Comparison of ENCODE assay signal across 1 cellular context in the genomic region with DNA sequence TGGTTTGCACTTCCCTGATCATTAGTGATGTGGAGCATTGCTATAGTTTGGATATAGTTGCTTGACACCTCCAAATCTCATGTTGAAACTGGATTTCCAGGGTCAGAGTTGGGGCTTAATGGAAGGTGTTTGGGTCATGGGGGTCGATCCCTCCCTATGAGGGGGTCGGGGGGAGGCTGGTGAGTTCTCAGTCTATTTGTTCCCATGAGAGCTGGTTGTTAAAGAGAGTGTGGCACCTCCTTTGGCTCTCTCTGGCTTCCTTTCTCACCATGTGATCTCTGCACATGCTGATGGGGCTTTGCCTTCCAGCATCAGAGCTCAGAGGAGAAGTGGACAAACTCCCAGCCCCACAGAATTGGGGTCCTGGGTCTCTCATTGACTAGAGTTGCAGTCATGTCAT.
TF ChIP-seq lines count a peak whose summit lies in the region.

No MANE protein-coding gene starts in this region.

TF ChIP-seq in GM23338, 12 proteins besides CTCF, POLR2A, EP300 and RAD21 (continued from another document):
- TF ChIP-seq, protein P1, sequence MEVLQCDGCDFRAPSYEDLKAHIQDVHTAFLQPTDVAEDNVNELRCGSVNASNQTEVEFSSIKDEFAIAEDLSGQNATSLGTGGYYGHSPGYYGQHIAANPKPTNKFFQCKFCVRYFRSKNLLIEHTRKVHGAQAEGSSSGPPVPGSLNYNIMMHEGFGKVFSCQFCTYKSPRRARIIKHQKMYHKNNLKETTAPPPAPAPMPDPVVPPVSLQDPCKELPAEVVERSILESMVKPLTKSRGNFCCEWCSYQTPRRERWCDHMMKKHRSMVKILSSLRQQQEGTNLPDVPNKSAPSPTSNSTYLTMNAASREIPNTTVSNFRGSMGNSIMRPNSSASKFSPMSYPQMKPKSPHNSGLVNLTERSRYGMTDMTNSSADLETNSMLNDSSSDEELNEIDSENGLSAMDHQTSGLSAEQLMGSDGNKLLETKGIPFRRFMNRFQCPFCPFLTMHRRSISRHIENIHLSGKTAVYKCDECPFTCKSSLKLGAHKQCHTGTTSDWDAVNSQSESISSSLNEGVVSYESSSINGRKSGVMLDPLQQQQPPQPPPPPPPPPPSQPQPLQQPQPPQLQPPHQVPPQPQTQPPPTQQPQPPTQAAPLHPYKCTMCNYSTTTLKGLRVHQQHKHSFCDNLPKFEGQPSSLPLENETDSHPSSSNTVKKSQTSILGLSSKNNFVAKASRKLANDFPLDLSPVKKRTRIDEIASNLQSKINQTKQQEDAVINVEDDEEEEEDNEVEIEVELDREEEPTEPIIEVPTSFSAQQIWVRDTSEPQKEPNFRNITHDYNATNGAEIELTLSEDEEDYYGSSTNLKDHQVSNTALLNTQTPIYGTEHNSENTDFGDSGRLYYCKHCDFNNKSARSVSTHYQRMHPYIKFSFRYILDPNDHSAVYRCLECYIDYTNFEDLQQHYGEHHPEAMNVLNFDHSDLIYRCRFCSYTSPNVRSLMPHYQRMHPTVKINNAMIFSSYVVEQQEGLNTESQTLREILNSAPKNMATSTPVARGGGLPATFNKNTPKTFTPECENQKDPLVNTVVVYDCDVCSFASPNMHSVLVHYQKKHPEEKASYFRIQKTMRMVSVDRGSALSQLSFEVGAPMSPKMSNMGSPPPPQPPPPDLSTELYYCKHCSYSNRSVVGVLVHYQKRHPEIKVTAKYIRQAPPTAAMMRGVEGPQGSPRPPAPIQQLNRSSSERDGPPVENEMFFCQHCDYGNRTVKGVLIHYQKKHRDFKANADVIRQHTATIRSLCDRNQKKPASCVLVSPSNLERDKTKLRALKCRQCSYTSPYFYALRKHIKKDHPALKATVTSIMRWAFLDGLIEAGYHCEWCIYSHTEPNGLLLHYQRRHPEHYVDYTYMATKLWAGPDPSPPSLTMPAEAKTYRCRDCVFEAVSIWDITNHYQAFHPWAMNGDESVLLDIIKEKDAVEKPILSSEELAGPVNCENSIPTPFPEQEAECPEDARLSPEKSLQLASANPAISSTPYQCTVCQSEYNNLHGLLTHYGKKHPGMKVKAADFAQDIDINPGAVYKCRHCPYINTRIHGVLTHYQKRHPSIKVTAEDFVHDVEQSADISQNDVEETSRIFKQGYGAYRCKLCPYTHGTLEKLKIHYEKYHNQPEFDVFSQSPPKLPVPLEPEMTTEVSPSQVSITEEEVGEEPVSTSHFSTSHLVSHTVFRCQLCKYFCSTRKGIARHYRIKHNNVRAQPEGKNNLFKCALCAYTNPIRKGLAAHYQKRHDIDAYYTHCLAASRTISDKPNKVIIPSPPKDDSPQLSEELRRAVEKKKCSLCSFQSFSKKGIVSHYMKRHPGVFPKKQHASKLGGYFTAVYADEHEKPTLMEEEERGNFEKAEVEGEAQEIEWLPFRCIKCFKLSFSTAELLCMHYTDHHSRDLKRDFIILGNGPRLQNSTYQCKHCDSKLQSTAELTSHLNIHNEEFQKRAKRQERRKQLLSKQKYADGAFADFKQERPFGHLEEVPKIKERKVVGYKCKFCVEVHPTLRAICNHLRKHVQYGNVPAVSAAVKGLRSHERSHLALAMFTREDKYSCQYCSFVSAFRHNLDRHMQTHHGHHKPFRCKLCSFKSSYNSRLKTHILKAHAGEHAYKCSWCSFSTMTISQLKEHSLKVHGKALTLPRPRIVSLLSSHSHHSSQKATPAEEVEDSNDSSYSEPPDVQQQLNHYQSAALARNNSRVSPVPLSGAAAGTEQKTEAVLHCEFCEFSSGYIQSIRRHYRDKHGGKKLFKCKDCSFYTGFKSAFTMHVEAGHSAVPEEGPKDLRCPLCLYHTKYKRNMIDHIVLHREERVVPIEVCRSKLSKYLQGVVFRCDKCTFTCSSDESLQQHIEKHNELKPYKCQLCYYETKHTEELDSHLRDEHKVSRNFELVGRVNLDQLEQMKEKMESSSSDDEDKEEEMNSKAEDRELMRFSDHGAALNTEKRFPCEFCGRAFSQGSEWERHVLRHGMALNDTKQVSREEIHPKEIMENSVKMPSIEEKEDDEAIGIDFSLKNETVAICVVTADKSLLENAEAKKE (CRISPR knock-in tag; IDR thresholded peaks at IDR 0.05) = no peak
